In genomic region chr2:152408260-152408659, GRCh38 we compare ENCODE assay signal across 1 cellular context.
TF ChIP-seq lines count a peak whose summit lies in the region.

No MANE protein-coding gene starts in this region.

TF ChIP-seq in K562, 482 proteins besides CTCF, POLR2A, EP300 and RAD21 (continued from another document):
- TF ChIP-seq C11orf30 (IDR thresholded peaks at IDR 0.05; ENCODE audit: low read depth) = peak; percentile 17; the same call in 1 of the 2 replicates
